21 cellular contexts compared by ENCODE assay signal in genomic region chr11:64585150-64585549, GRCh38. TPM values are rescaled to one million over a fixed set of nuclear protein-coding genes. Genes with fewer than 3 reads are reported as not detected.
A peak's percentile ranks its signal among the peaks of the same experiment; 100 is the strongest.
DNase-seq lines count a peak whose midpoint lies in the region; ATAC-seq, FAIRE-seq and TF ChIP-seq lines count a peak whose summit lies in the region.
"Had no signal": no experiment of that assay in that cellular context is flagged by ENCODE, and none has a peak within 500 bp of the region (broad histone marks: within the 10 kb centered on the region; RNA-seq: fewer than 3 reads in every experiment).

No MANE protein-coding gene starts in this region.

- H3K4me1 ChIP-seq in heart right ventricle (peaks cover 0 to 3% (median 0%) of the 10 kb centered on the region in 9 donors), kidney (ENCODE audit: control insufficient read depth in 1 of 2, insufficient read depth in 1 of 2, low read depth in 1 of 2, low read length in 2 of 2) (peaks cover 13 to 15% of the 10 kb centered on the region in 2 donors), upper lobe of right lung (no peaks in the 10 kb centered on the region)
- H3K4me1 ChIP-seq: BE2C had no signal

- peaks cover 7% of the 10 kb centered on the region for H3K36me3 Mint-ChIP-seq in stimulated activated memory B cell treated with anti-CD40 and anti-IgM and Interleukin-4, amounts not matched to agents 10 μg/mL and 1 μg/mL and 100 μg/mL, for 72 hours

- intact Hi-C loops in Right ventricle myocardium inferior (cut with DNase I) = no loop called here
- intact Hi-C loops in heart right ventricle (cut with DNase I) = no loop called here
- intact Hi-C loops in kidney (cut with DNase I) = no loop called here
- intact Hi-C loops in upper lobe of right lung (cut with DNase I) = no loop called here

- ATAC-seq in Right ventricle myocardium inferior = no peak
- ATAC-seq in heart right ventricle = no peak
- no peak for ATAC-seq in upper lobe of right lung
- ATAC-seq in stimulated activated memory B cell treated with anti-CD40 and anti-IgM and Interleukin-4, amounts not matched to agents 10 μg/mL and 1 μg/mL and 100 μg/mL, for 72 hours = no peak
- ATAC-seq in HG03571 (IDR thresholded peaks at IDR 0.05; ENCODE audit: unreplicated experiment) = no peak

- no peaks in the 10 kb centered on the region for H3K4me1 Mint-ChIP-seq in stimulated activated memory B cell treated with anti-CD40 and anti-IgM and Interleukin-4, amounts not matched to agents 10 μg/mL and 1 μg/mL and 100 μg/mL, for 72 hours

- no peak overlapping the region for H3K9ac ChIP-seq in kidney (ENCODE audit: low read length in 2 of 2)

- H3K9me3 ChIP-seq in heart right ventricle = peaks cover 0 to 26% (median 9%) of the 10 kb centered on the region in 11 donors
- peaks cover 0 to 8% of the 10 kb centered on the region in 2 donors for H3K9me3 ChIP-seq in kidney (ENCODE audit: control insufficient read depth in 1 of 2, low read length in 2 of 2)
- H3K9me3 ChIP-seq in upper lobe of right lung = no peaks in the 10 kb centered on the region
- H3K9me3 ChIP-seq: BE2C had no signal

- H3K27me3 Mint-ChIP-seq in stimulated activated memory B cell treated with anti-CD40 and anti-IgM and Interleukin-4, amounts not matched to agents 10 μg/mL and 1 μg/mL and 100 μg/mL, for 72 hours = peaks cover 48% of the 10 kb centered on the region

- peaks cover 16% of the 10 kb centered on the region for H3K9me3 Mint-ChIP-seq in stimulated activated memory B cell treated with anti-CD40 and anti-IgM and Interleukin-4, amounts not matched to agents 10 μg/mL and 1 μg/mL and 100 μg/mL, for 72 hours

- WGBS in heart right ventricle, 2 donors = 67 to 80% methylated on average over 8 of the region's 8 CpGs

- no peak overlapping the region for H3K27ac ChIP-seq in heart right ventricle
- peak overlapping the region in 1 of 2 donors; percentile 47 for H3K27ac ChIP-seq in kidney (ENCODE audit: low read depth in 2 of 2, low read length in 2 of 2)
- H3K27ac ChIP-seq in upper lobe of right lung = no peak overlapping the region

- H3K27ac Mint-ChIP-seq in stimulated activated memory B cell treated with anti-CD40 and anti-IgM and Interleukin-4, amounts not matched to agents 10 μg/mL and 1 μg/mL and 100 μg/mL, for 72 hours = no peak overlapping the region

- no peaks in the 10 kb centered on the region for H3K27me3 ChIP-seq in heart right ventricle
- H3K27me3 ChIP-seq in upper lobe of right lung = no peaks in the 10 kb centered on the region
- H3K27me3 ChIP-seq: BE2C had no signal

- H3K4me3 Mint-ChIP-seq in stimulated activated memory B cell treated with anti-CD40 and anti-IgM and Interleukin-4, amounts not matched to agents 10 μg/mL and 1 μg/mL and 100 μg/mL, for 72 hours = no peak overlapping the region

- no peak overlapping the region for H3K4me3 ChIP-seq in heart right ventricle
- no peak overlapping the region for H3K4me3 ChIP-seq in kidney (ENCODE audit: low read length in 2 of 2)
- H3K4me3 ChIP-seq in upper lobe of right lung = no peak overlapping the region

- TF ChIP-seq CTCF in heart right ventricle (IDR thresholded peaks at IDR 0.05) = no peak
- no peak for TF ChIP-seq CTCF in kidney (IDR thresholded peaks at IDR 0.05; ENCODE audit: borderline replicate concordance, extremely low read depth, insufficient read depth)
- TF ChIP-seq CTCF in upper lobe of right lung (IDR thresholded peaks at IDR 0.05) = no peak

- DNase-seq in Right ventricle myocardium inferior (ENCODE audit: missing footprints) = peak; percentile 22
- DNase-seq in heart right ventricle = no peak
- DNase-seq in NOMO-1 treated with dmso at 0.1 percent for 144 hours (lab: John Stamatoyannopoulos, UW; ENCODE audit: unreplicated experiment) = peak; percentile 3
- peak; percentile 12 for DNase-seq in kidney
- DNase-seq in upper lobe of right lung = peak; percentile 6
- DNase-seq: BE2C, DMS53, Kasumi-1, NCI-H1092 treated with DMSO at 0.1 percent for 48 hours, NCI-H1436 treated with DMSO at 0.1 percent for 48 hours, NCI-H2029, NCI-H226, NCI-H510A treated with DMSO at 0.1 percent for 48 hours, NCI-H748 treated with DMSO at 0.1 percent for 48 hours, SHP77 had no signal

- no peak for FAIRE-seq in kidney (lab: Jason Lieb, UNC)
- FAIRE-seq: D721Med had no signal

- H3K36me3 ChIP-seq in heart right ventricle (no peaks in the 10 kb centered on the region), kidney (ENCODE audit: control insufficient read depth in 1 of 2, insufficient read depth in 2 of 2, low read length in 2 of 2) (no peaks in the 10 kb centered on the region), upper lobe of right lung (no peaks in the 10 kb centered on the region)
- H3K36me3 ChIP-seq: BE2C had no signal

RNA-seq across cellular contexts. Expression of gene SLC22A12, which starts 5.9 kb away (rescaled TPM):
- total RNA-seq in Right ventricle myocardium inferior (not detected), heart right ventricle (not detected), kidney (5.3 TPM), upper lobe of right lung (not detected)
- polyA plus RNA-seq in heart right ventricle (not detected), kidney (ENCODE audit: insufficient read depth, low read depth, low replicate concordance) (85.9 TPM)
- total RNA-seq: A673, H4, MCF 10A had no signal

RNA-seq across cellular contexts. Expression of gene SLC22A11, which starts 29.4 kb away (rescaled TPM):
- total RNA-seq in Right ventricle myocardium inferior = not detected
- not detected for total RNA-seq in heart right ventricle
- polyA plus RNA-seq in heart right ventricle = not detected
- total RNA-seq in kidney = 9.4 TPM
- polyA plus RNA-seq in kidney (ENCODE audit: insufficient read depth, low read depth, low replicate concordance) = 105 TPM
- not detected for total RNA-seq in upper lobe of right lung
- total RNA-seq: A673, H4, MCF 10A had no signal

Comparison
In these comparisons a context has a peak if more than half of its experiments do, and no peak if none do; other contexts are left out.
1. DNase-seq: peak in Right ventricle myocardium inferior (single experiment), NOMO-1 treated with dmso at 0.1 percent for 144 hours (single experiment), kidney (single experiment) and upper lobe of right lung (single experiment); none in heart right ventricle (0 of 2).